ENCODE assay signal across 13 cellular contexts in genomic region chr16:31699601-31700000, GRCh38.
DNase-seq lines count a peak whose midpoint lies in the region; ATAC-seq and TF ChIP-seq lines count a peak whose summit lies in the region.
"Had no signal": no experiment of that assay in that cellular context is flagged by ENCODE, and none has a peak within 500 bp of the region (broad histone marks: within the 10 kb centered on the region; RNA-seq: fewer than 3 reads in every experiment).

No MANE protein-coding gene starts in this region.

- H3K4me1 ChIP-seq in PC-3 (ENCODE audit: insufficient read depth, low read length) (peaks cover 5% of the 10 kb centered on the region; the same call in 1 of the 2 replicates), gastroesophageal sphincter (peaks cover 0 to 22% (median 10%) of the 10 kb centered on the region in 3 donors)

- no peak for ATAC-seq in PC-3
- ATAC-seq in memory B cell (ENCODE audit: low read depth), result no peak
- ATAC-seq in gastroesophageal sphincter, result no peak

- H4K20me1 ChIP-seq in PC-3 (ENCODE audit: low read length), result no peaks in the 10 kb centered on the region

- intact Hi-C loops in PC-3 (cut with micrococcal nuclease), result no loop called here

- H3K79me2 ChIP-seq in PC-3 (ENCODE audit: low read length), result peaks cover 24% of the 10 kb centered on the region

- BruUV-seq in PC-3 (replicated peaks; lab: Mats Ljungman, UMichigan), result no TSS peak

- H3K9me3 Mint-ChIP-seq in activated naive CD4-positive, alpha-beta T cell treated with anti-CD3 and anti-CD28 coated beads, Interleukin-2, amount 10 ng/mL, durations not matched to agents 7 days and 5 days, result peaks cover 2% of the 10 kb centered on the region
- no peaks in the 10 kb centered on the region for H3K9me3 Mint-ChIP-seq in memory B cell
- no peaks in the 10 kb centered on the region for H3K9me3 Mint-ChIP-seq in progenitor cell of endocrine pancreas (ENCODE audit: low read depth)
- H3K9me3 Mint-ChIP-seq: activated naive CD4-positive, alpha-beta T cell treated with anti-CD3 and anti-CD28 coated beads for 36 hours; endodermal cell had no signal

- H3K36me3 ChIP-seq in PC-3 (ENCODE audit: low read depth, low read length) (no peaks in the 10 kb centered on the region; the same call in 1 of the 2 replicates), gastroesophageal sphincter (peaks cover 0 to 19% of the 10 kb centered on the region in 2 donors)

- H3K27me3 Mint-ChIP-seq in activated naive CD4-positive, alpha-beta T cell treated with anti-CD3 and anti-CD28 coated beads, Interleukin-2, amount 10 ng/mL, durations not matched to agents 7 days and 5 days, result peaks cover 16% of the 10 kb centered on the region
- no peaks in the 10 kb centered on the region for H3K27me3 Mint-ChIP-seq in memory B cell
- peaks cover 5% of the 10 kb centered on the region for H3K27me3 Mint-ChIP-seq in progenitor cell of endocrine pancreas

- no peak overlapping the region for H3K4me3 ChIP-seq in PC-3 (ENCODE audit: low read length)
- H3K4me3 ChIP-seq in gastroesophageal sphincter, result no peak overlapping the region

- no peak overlapping the region for H3K9ac ChIP-seq in PC-3 (ENCODE audit: low read length)

- no peak overlapping the region for H2AFZ ChIP-seq in PC-3 (ENCODE audit: low read length)

- no peaks in the 10 kb centered on the region for H3F3A ChIP-seq in PC-3 (ENCODE audit: low read length, unreplicated experiment)

- H3K9me3 ChIP-seq in PC-3 (ENCODE audit: low read length) (no peaks in the 10 kb centered on the region), gastroesophageal sphincter (no peaks in the 10 kb centered on the region)
- H3K9me3 ChIP-seq: HAP-1, heart right ventricle, suprapubic skin had no signal

- TF ChIP-seq EP300 in gastroesophageal sphincter (IDR thresholded peaks at IDR 0.05), result no peak

- H3K27ac Mint-ChIP-seq in activated naive CD4-positive, alpha-beta T cell treated with anti-CD3 and anti-CD28 coated beads, Interleukin-2, amount 10 ng/mL, durations not matched to agents 7 days and 5 days, result no peak overlapping the region
- H3K27ac Mint-ChIP-seq in memory B cell (peak overlapping the region; percentile 92), progenitor cell of endocrine pancreas (peak overlapping the region; percentile 84)
- H3K27ac Mint-ChIP-seq: endodermal cell had no signal

- peak overlapping the region; percentile 44 for H3K4me3 Mint-ChIP-seq in activated naive CD4-positive, alpha-beta T cell treated with anti-CD3 and anti-CD28 coated beads, Interleukin-2, amount 10 ng/mL, durations not matched to agents 7 days and 5 days
- H3K4me3 Mint-ChIP-seq in memory B cell, result no peak overlapping the region
- peak overlapping the region; percentile 9 for H3K4me3 Mint-ChIP-seq in progenitor cell of endocrine pancreas (ENCODE audit: low read depth)

- in situ Hi-C loops in ACHN (cut with HindIII; ENCODE audit: low pct_ligation_motif_present, low pct_unique_long_range_greater_than_20kb, low sequenced_read_pairs), result no loop called here

- POLR2A ChIA-PET in PC-3 (lab: Charles Lee; ENCODE audit: unreplicated experiment), result no interaction called here

- CTCF ChIA-PET in activated naive CD4-positive, alpha-beta T cell treated with anti-CD3 and anti-CD28 coated beads, Interleukin-2, amount 10 ng/mL, durations not matched to agents 7 days and 5 days (lab: Charles Lee), result interaction anchor here (1.3 to 1.6 kb wide), 2 partner anchors 169 to 244 kb away, joined by 6 read pairs; no protein-coding TSS in a partner anchor
- CTCF ChIA-PET in PC-3 (lab: Charles Lee), result no interaction called here

- TF ChIP-seq POLR2A in gastroesophageal sphincter (IDR thresholded peaks at IDR 0.05), result no peak

- no peak for DNase-seq in activated naive CD4-positive, alpha-beta T cell treated with anti-CD3 and anti-CD28 coated beads, Interleukin-2, amount 10 ng/mL, durations not matched to agents 7 days and 5 days
- DNase-seq in activated naive CD4-positive, alpha-beta T cell (lab: John Stamatoyannopoulos, UW), result no peak
- no peak for DNase-seq in PC-3
- DNase-seq in memory B cell (ENCODE audit: low spot score in 2 of 2), result no peak
- DNase-seq in progenitor cell of endocrine pancreas (ENCODE audit: low spot score, unreplicated experiment), result no peak
- no peak for DNase-seq in NCI-H1694 (lab: John Stamatoyannopoulos, UW)
- no peak for DNase-seq in ACHN

- H3K4me2 ChIP-seq in PC-3 (ENCODE audit: low read length), result 0 out of 2 replicates have a peak overlapping the region, but pooled peaks have one; percentile 95

- no peaks in the 10 kb centered on the region for H3K9me2 ChIP-seq in PC-3 (replicated peaks; ENCODE audit: low read length)

- no peaks in the 10 kb centered on the region for H3K27me3 ChIP-seq in PC-3 (ENCODE audit: low read length)
- H3K27me3 ChIP-seq in gastroesophageal sphincter, result peaks cover 4% of the 10 kb centered on the region
- H3K27me3 ChIP-seq: suprapubic skin had no signal

- TF ChIP-seq CTCF in PC-3 (conservative IDR thresholded peaks at IDR 0.05; ENCODE audit: low read depth, low read length) (no peak), progenitor cell of endocrine pancreas (IDR thresholded peaks at IDR 0.05; ENCODE audit: unreplicated experiment) (no peak), gastroesophageal sphincter (IDR thresholded peaks at IDR 0.05) (no peak)

- peaks cover 30% of the 10 kb centered on the region for H3K4me1 Mint-ChIP-seq in activated naive CD4-positive, alpha-beta T cell treated with anti-CD3 and anti-CD28 coated beads, Interleukin-2, amount 10 ng/mL, durations not matched to agents 7 days and 5 days
- H3K4me1 Mint-ChIP-seq in memory B cell, result peaks cover 16% of the 10 kb centered on the region
- H3K4me1 Mint-ChIP-seq in progenitor cell of endocrine pancreas (ENCODE audit: low read depth), result peaks cover 10% of the 10 kb centered on the region

- peaks cover 31% of the 10 kb centered on the region for H3K36me3 Mint-ChIP-seq in activated naive CD4-positive, alpha-beta T cell treated with anti-CD3 and anti-CD28 coated beads, Interleukin-2, amount 10 ng/mL, durations not matched to agents 7 days and 5 days
- H3K36me3 Mint-ChIP-seq in memory B cell (peaks cover 11% of the 10 kb centered on the region), progenitor cell of endocrine pancreas (ENCODE audit: insufficient read depth) (peaks cover 4% of the 10 kb centered on the region)

- 74 to 81% methylated on average over 4 to 7 of the region's 8 CpGs for WGBS in gastroesophageal sphincter (ENCODE audit: low coverage in 1 of 2), 2 donors

- H3K27ac ChIP-seq in PC-3 (ENCODE audit: low read length), result no peak overlapping the region
- H3K27ac ChIP-seq in gastroesophageal sphincter, result no peak overlapping the region
- H3K27ac ChIP-seq: suprapubic skin had no signal
